1 cellular context compared by ENCODE assay signal in genomic region chr10:133422223-133422820, GRCh38.
A peak's percentile ranks its signal among the peaks of the same experiment; 100 is the strongest.
TF ChIP-seq lines count a peak whose summit lies in the region.

No MANE protein-coding gene starts in this region.

TF ChIP-seq in HepG2, 621 proteins besides CTCF, POLR2A, EP300 and RAD21:
- 0 out of 2 replicates have a peak, but pooled peaks have one; percentile 34 for TF ChIP-seq POLR2G (IDR thresholded peaks at IDR 0.05; ENCODE audit: low read depth, low read length)
- TF ChIP-seq ZNF883 (CRISPR knock-in tag; IDR thresholded peaks at IDR 0.05; ENCODE audit: not compliant biosample characterization) = no peak
- no peak for TF ChIP-seq ZNF18 (CRISPR knock-in tag; IDR thresholded peaks at IDR 0.05; ENCODE audit: insufficient replicate concordance)
TF ChIP-seq in HepG2: peak in this region for 1.
